Comparison of ENCODE assay signal across 9 cellular contexts in genomic region chr18:27185025-27185763, GRCh38. TPM values are rescaled to one million over a fixed set of nuclear protein-coding genes. Genes with fewer than 3 reads are reported as not detected.
DNase-seq lines count a peak whose midpoint lies in the region; ATAC-seq and TF ChIP-seq lines count a peak whose summit lies in the region.
"Had no signal": no experiment of that assay in that cellular context is flagged by ENCODE, and none has a peak within 500 bp of the region (broad histone marks: within the 10 kb centered on the region; RNA-seq: fewer than 3 reads in every experiment).

TSS of gene CHST9 (minus strand) at chr18:27185308. CDS start at chr18:27142809, 42,499 bp downstream.

- H3K36me3 ChIP-seq in Panc1 (ENCODE audit: control insufficient read depth, insufficient read depth, low read length) (no peaks in the 10 kb centered on the region), left ventricle myocardium inferior (no peaks in the 10 kb centered on the region)

- in situ Hi-C loops in Panc1 (cut with HindIII; ENCODE audit: low pct_unique_long_range_greater_than_20kb, low sequenced_read_pairs), result no loop called here

- H3K27ac ChIP-seq in Panc1 (ENCODE audit: low read length) (no peak within 1 kb of the TSS), left ventricle myocardium inferior (replicated peaks) (peak within 1 kb of the TSS; percentile 36)

- POLR2A ChIA-PET in Panc1 (lab: Charles Lee), result no interaction called here

- DNase-seq in H4 (ENCODE audit: low spot score) (peak; percentile 7), Panc1 (ENCODE audit: low read depth, low spot score) (no peak), left ventricle myocardium inferior (peak; percentile 46), renal cortical epithelial cell (ENCODE audit: low read depth) (no peak), NCI-H2107 treated with DMSO at 0.1 percent for 48 hours (lab: John Stamatoyannopoulos, UW; ENCODE audit: unreplicated experiment) (no peak)
- no peak for DNase-seq in activated naive CD4-positive, alpha-beta T cell (lab: John Stamatoyannopoulos, UW)
- DNase-seq in NK-92 treated with Interleukin-12 subunit alpha and Interleukin-12 subunit beta, amount 100 ng/mL, for 24 hours (lab: John Stamatoyannopoulos, UW), result no peak

- ATAC-seq in Panc1 (peak; percentile 63; the same call in 1 of the 2 replicates), HG03175 (IDR thresholded peaks at IDR 0.05; ENCODE audit: unreplicated experiment) (no peak)

- H3K4me3 ChIP-seq in Panc1 (ENCODE audit: low read depth in 2 of 2, low read length in 2 of 2), result peak within 1 kb of the TSS; percentile 11 to 25; a peak in 1 of 4 replicates
- peak within 1 kb of the TSS; percentile 72 for H3K4me3 ChIP-seq in left ventricle myocardium inferior

- CTCF ChIA-PET in Panc1 (lab: Charles Lee), result no interaction called here

- BruUV-seq in Panc1 (replicated peaks; lab: Mats Ljungman, UMichigan), result no TSS peak

- H3K4me1 ChIP-seq in Panc1 (ENCODE audit: control insufficient read depth, insufficient read depth, low read length) (peaks cover 3% of the 10 kb centered on the region), left ventricle myocardium inferior (peaks cover 12% of the 10 kb centered on the region)

- intact Hi-C loops in Panc1 (cut with micrococcal nuclease; ENCODE audit: unreplicated experiment), result no loop called here
- intact Hi-C loops in left ventricle myocardium inferior (cut with micrococcal nuclease), result no loop called here

- TF ChIP-seq CTCF in Panc1 (IDR thresholded peaks at IDR 0.05), result no peak
- peak; percentile 16 for TF ChIP-seq CTCF in left ventricle myocardium inferior (IDR thresholded peaks at IDR 0.05; ENCODE audit: borderline replicate concordance)

- H3K27me3 ChIP-seq in Panc1 (ENCODE audit: control insufficient read depth, insufficient read depth, low read length) (peaks cover 17% of the 10 kb centered on the region), left ventricle myocardium inferior (ENCODE audit: low read depth) (peaks cover 8% of the 10 kb centered on the region)

- no peaks in the 10 kb centered on the region for H3K9me3 ChIP-seq in Panc1 (ENCODE audit: control insufficient read depth, insufficient read depth, low read depth, low read length)
- H3K9me3 ChIP-seq in left ventricle myocardium inferior (replicated peaks), result no peaks in the 10 kb centered on the region

RNA-seq across cellular contexts. Expression of gene CHST9, which starts in this region (rescaled TPM):
- total RNA-seq in H4 (2014; rRNA removed; shearing (Covaris generic)), result 0.23 and 1.1 TPM in 2 replicates
- total RNA-seq in Panc1 (2021; ENCODE audit: unreplicated experiment), result 0.05 TPM
- not detected for polyA plus RNA-seq in Panc1 (2012; ENCODE audit: insufficient read length)
- total RNA-seq in left ventricle myocardium inferior, result 2.0 TPM
- 4.5 and 44.3 TPM in 2 replicates for total RNA-seq in renal cortical epithelial cell
- total RNA-seq: T-helper 2 cell treated with Interferon-gamma antibody and Interleukin-4, amounts not matched to agents 100 ng/mL and 5 ng/mL, for 36 hours had no signal

Comparison
In these comparisons a context has a peak if more than half of its experiments do, and no peak if none do; other contexts are left out.
1. Peak in ATAC-seq and H3K4me3 ChIP-seq in Panc1; RNA of the gene not detected or under 1 TPM.
2. DNase-seq: peak in H4 (single experiment) and left ventricle myocardium inferior (single experiment); none in Panc1 (single experiment), renal cortical epithelial cell (single experiment), activated naive CD4-positive, alpha-beta T cell (0 of 4), NK-92 treated with Interleukin-12 subunit alpha and Interleukin-12 subunit beta, amount 100 ng/mL, for 24 hours (single experiment) and NCI-H2107 treated with DMSO at 0.1 percent for 48 hours (single experiment).